37 cellular contexts compared by ENCODE assay signal in genomic region chr3:62392893-62393292, GRCh38. TPM values are rescaled to one million over a fixed set of nuclear protein-coding genes. Genes with fewer than 3 reads are reported as not detected.
"Had no signal": no experiment of that assay in that cellular context is flagged by ENCODE, and none has a peak within 500 bp of the region (broad histone marks: within the 10 kb centered on the region; RNA-seq: fewer than 3 reads in every experiment).

No MANE protein-coding gene starts in this region.

- H3K4me2 ChIP-seq: KMS-11 had no signal

- H3K27ac ChIP-seq: KMS-11 had no signal

- H3K4me3 ChIP-seq: MG63 had no signal

- H3K9me3 ChIP-seq: MG63 had no signal

- H3K9ac ChIP-seq: KMS-11 had no signal

- DNase-seq: Karpas-422, Kasumi-1, KG1, MG63, MM.1S, MV-4-11, NCI-H1048, NCI-H1092, NCI-H1092 treated with DMSO at 0.1 percent for 48 hours, NCI-H1105, NCI-H1105 treated with DMSO at 0.1 percent for 48 hours, NCI-H1417, NCI-H1417 treated with DMSO at 0.1 percent for 48 hours, NCI-H1436, NCI-H1436 treated with DMSO at 0.1 percent for 48 hours, NCI-H146, NCI-H1694, NCI-H1694 treated with DMSO at 0.1 percent for 48 hours, NCI-H187, NCI-H187 treated with DMSO at 0.1 percent for 48 hours, NCI-H1930, NCI-H2029, NCI-H2029 treated with DMSO at 0.1 percent for 48 hours, NCI-H2081, NCI-H2081 treated with DMSO at 0.1 percent for 48 hours, NCI-H2107, NCI-H2171, NCI-H2171 treated with DMSO at 0.1 percent for 48 hours, NCI-H2227 treated with DMSO at 0.1 percent for 48 hours, NCI-H226, NCI-H345, NCI-H510A had no signal

- H3K27me3 ChIP-seq: MG63 had no signal

- H3K36me3 ChIP-seq: MG63 had no signal

RNA-seq across cellular contexts. Expression of gene FEZF2, which starts 19.5 kb away (rescaled TPM):
- total RNA-seq: LHCN-M2, M059J, MCF 10A, NCI-H460 had no signal
